ENCODE assay signal across 10 cellular contexts in genomic region chr4:151013491-151013890, GRCh38. TPM values are rescaled to one million over a fixed set of nuclear protein-coding genes. Genes with fewer than 3 reads are reported as not detected.
DNase-seq lines count a peak whose midpoint lies in the region; ATAC-seq and TF ChIP-seq lines count a peak whose summit lies in the region.
"Had no signal": no experiment of that assay in that cellular context is flagged by ENCODE, and none has a peak within 500 bp of the region (broad histone marks: within the 10 kb centered on the region; RNA-seq: fewer than 3 reads in every experiment).

No MANE protein-coding gene starts in this region.

- H3K4me3 ChIP-seq in heart right ventricle: peak overlapping the region in 7 of 10 donors; percentile 0 to 100 (median 100)
- peak overlapping the region; percentile 72 for H3K4me3 ChIP-seq in iPS-18c (ENCODE audit: insufficient read depth, low read depth, low read length)

- H3K9me3 ChIP-seq in heart right ventricle (no peaks in the 10 kb centered on the region), iPS-18c (ENCODE audit: control insufficient read depth, insufficient read depth, low read length) (no peaks in the 10 kb centered on the region)
- H3K9me3 ChIP-seq: neutrophil had no signal

- peaks cover 0 to 34% (median 24%) of the 10 kb centered on the region in 9 donors for H3K4me1 ChIP-seq in heart right ventricle

- ATAC-seq in heart right ventricle: no peak
- ATAC-seq in Right ventricle myocardium superior (ENCODE audit: poor library complexity): no peak
- ATAC-seq in HG02973 (IDR thresholded peaks at IDR 0.05; ENCODE audit: unreplicated experiment): no peak
- no peak for ATAC-seq in GM19328 (IDR thresholded peaks at IDR 0.05; ENCODE audit: unreplicated experiment)

- WGBS in heart right ventricle, 2 donors: 41 to 52% methylated on average over 1 of the region's 1 CpG

- intact Hi-C loops in heart right ventricle (cut with DNase I): no loop called here
- intact Hi-C loops in Right ventricle myocardium superior (cut with DNase I): no loop called here

- peak overlapping the region in 2 of 10 donors; percentile 91 to 92 for H3K27ac ChIP-seq in heart right ventricle
- H3K27ac ChIP-seq: neutrophil had no signal

- CTCF ChIA-PET in activated CD4-positive, alpha-beta memory T cell treated with anti-CD3 and anti-CD28 coated beads, Interleukin-2, amount 10 ng/mL, durations not matched to agents 7 days and 5 days (lab: Charles Lee): interaction anchor here (1.9 kb wide), 1 partner anchor 42 kb away, joined by 6 read pairs; no protein-coding TSS in a partner anchor

- TF ChIP-seq CTCF in heart right ventricle (IDR thresholded peaks at IDR 0.05) (no peak), type B pancreatic cell (conservative IDR thresholded peaks at IDR 0.05) (no peak)

- H3K27me3 ChIP-seq in heart right ventricle: no peaks in the 10 kb centered on the region

- peak overlapping the region; percentile 98 for H3K27ac Mint-ChIP-seq in activated CD4-positive, alpha-beta memory T cell treated with anti-CD3 and anti-CD28 coated beads, Interleukin-2, amount 10 ng/mL, durations not matched to agents 7 days and 5 days
- H3K27ac Mint-ChIP-seq in type B pancreatic cell: no peak overlapping the region

- peaks cover 0 to 12% (median 0%) of the 10 kb centered on the region in 9 donors for H3K36me3 ChIP-seq in heart right ventricle
- H3K36me3 ChIP-seq: neutrophil had no signal

- H3K4me3 Mint-ChIP-seq in activated CD4-positive, alpha-beta memory T cell treated with anti-CD3 and anti-CD28 coated beads, Interleukin-2, amount 10 ng/mL, durations not matched to agents 7 days and 5 days: peak overlapping the region; percentile 100
- peak overlapping the region; percentile 100 for H3K4me3 Mint-ChIP-seq in type B pancreatic cell

- peaks cover 26% of the 10 kb centered on the region for H3K4me1 Mint-ChIP-seq in activated CD4-positive, alpha-beta memory T cell treated with anti-CD3 and anti-CD28 coated beads, Interleukin-2, amount 10 ng/mL, durations not matched to agents 7 days and 5 days
- peaks cover 22% of the 10 kb centered on the region for H3K4me1 Mint-ChIP-seq in type B pancreatic cell (ENCODE audit: unreplicated experiment)

- no peaks in the 10 kb centered on the region for H3K9me3 Mint-ChIP-seq in activated CD4-positive, alpha-beta memory T cell treated with anti-CD3 and anti-CD28 coated beads, Interleukin-2, amount 10 ng/mL, durations not matched to agents 7 days and 5 days
- no peaks in the 10 kb centered on the region for H3K9me3 Mint-ChIP-seq in type B pancreatic cell

- POLR2A ChIA-PET in activated CD4-positive, alpha-beta memory T cell treated with anti-CD3 and anti-CD28 coated beads, Interleukin-2, amount 10 ng/mL, durations not matched to agents 7 days and 5 days (lab: Charles Lee): interaction anchor here (1.3 to 5.1 kb wide), 3 partner anchors 16 to 94 kb away, joined by 3 to 57 read pairs (median 8); partner anchors contain the start of gene RPS3A

- DNase-seq in heart right ventricle (no peak), Right ventricle myocardium superior (no peak), type B pancreatic cell (ENCODE audit: extremely low spot score, unreplicated experiment) (no peak), COLO829 (ENCODE audit: low spot score) (no peak)
- no peak for DNase-seq in activated CD4-positive, alpha-beta memory T cell treated with anti-CD3 and anti-CD28 coated beads, Interleukin-2, amount 10 ng/mL, durations not matched to agents 7 days and 5 days
- DNase-seq: NCI-H446 had no signal

- no peaks in the 10 kb centered on the region for H3K27me3 Mint-ChIP-seq in activated CD4-positive, alpha-beta memory T cell treated with anti-CD3 and anti-CD28 coated beads, Interleukin-2, amount 10 ng/mL, durations not matched to agents 7 days and 5 days
- H3K27me3 Mint-ChIP-seq in type B pancreatic cell: no peaks in the 10 kb centered on the region

- H3K36me3 Mint-ChIP-seq in activated CD4-positive, alpha-beta memory T cell treated with anti-CD3 and anti-CD28 coated beads, Interleukin-2, amount 10 ng/mL, durations not matched to agents 7 days and 5 days (ENCODE audit: low read depth): peaks cover 18% of the 10 kb centered on the region
- H3K36me3 Mint-ChIP-seq in type B pancreatic cell: no peaks in the 10 kb centered on the region

RNA-seq across cellular contexts. Expression of gene LRBA, which starts 1.6 kb away (rescaled TPM):
- total RNA-seq in heart right ventricle (10 to 100 TPM; 15.2 to 31.2 (median 25.8) TPM), Right ventricle myocardium superior (17.9 TPM), type B pancreatic cell (ENCODE audit: low replicate concordance) (59.8 and 64.5 TPM in 2 replicates)
- polyA plus RNA-seq in heart right ventricle: 1 to 10 TPM; 6.2 to 7.1 TPM
- 10 to 100 TPM; 42.4 to 45.2 TPM for total RNA-seq in activated CD4-positive, alpha-beta memory T cell treated with anti-CD3 and anti-CD28 coated beads, Interleukin-2, amount 10 ng/mL, durations not matched to agents 7 days and 5 days
